In the genomic region with DNA sequence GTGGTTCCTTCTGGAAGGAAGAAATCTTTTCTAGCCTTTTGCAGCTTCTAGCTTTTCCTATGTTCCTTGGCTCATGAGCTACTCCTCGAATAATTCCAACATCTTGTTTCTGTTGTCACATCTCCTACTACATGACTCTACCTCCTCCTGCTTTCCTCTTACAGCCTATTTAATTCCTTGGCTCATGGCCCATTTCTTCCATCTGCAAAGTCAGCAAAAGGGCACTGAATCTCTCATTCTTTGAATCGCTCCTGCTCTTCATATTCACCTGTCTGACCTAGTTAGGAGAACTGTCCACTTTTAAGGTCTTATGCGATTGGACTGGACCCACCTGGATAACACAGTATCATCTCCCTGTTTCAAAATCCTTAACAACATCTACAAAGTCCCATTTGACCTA, we compare ENCODE assay signal across 21 cellular contexts.
"Had no signal": no experiment of that assay in that cellular context is flagged by ENCODE, and none has a peak within 500 bp of the region (broad histone marks: within the 10 kb centered on the region; RNA-seq: fewer than 3 reads in every experiment).

No MANE protein-coding gene starts in this region.

- DNase-seq: activated B cell treated with CpG ODN at 0.5 μM for 24 hours; activated CD4-positive, alpha-beta T cell treated with anti-CD3 and anti-CD28 coated beads for 36 hours; activated CD4-positive, alpha-beta T cell treated with anti-CD3 and anti-CD28 coated beads, Interleukin-2, amount 50 U/mL, for 4 hours; activated CD8-positive, alpha-beta memory T cell treated with anti-CD3 and anti-CD28 coated beads for 24 hours; activated CD8-positive, alpha-beta memory T cell treated with anti-CD3 and anti-CD28 coated beads, Interleukin-2, amount 50 U/mL, for 4 hours; activated naive CD4-positive, alpha-beta T cell treated with Interleukin-2 at 50 U/mL for 16 hours; activated naive CD8-positive, alpha-beta T cell treated with anti-CD3 and anti-CD28 coated beads for 36 hours; activated T-cell treated with anti-CD3 and anti-CD28 coated beads, Interleukin-2, amount 50 U/mL, for 24 hours; colonic mucosa; gastrocnemius medialis; hippocampal formation; left ventricle myocardium superior; mammary epithelial cell; midbrain; natural killer cell; spleen; stimulated activated CD4-positive, alpha-beta T cell treated with anti-CD3 and anti-CD28 coated beads, Interleukin-4, amount 100 ng/mL, for 1 hour; stimulated activated naive CD4-positive, alpha-beta T cell treated with Interleukin-2 at 50 U/mL for 16 hours had no signal

- ATAC-seq: activated CD4-positive, alpha-beta T cell treated with anti-CD3 and anti-CD28 coated beads for 36 hours; gastrocnemius medialis; left ventricle myocardium superior; natural killer cell had no signal

- H3K4me3 ChIP-seq: colonic mucosa, esophagus muscularis mucosa, gastrocnemius medialis, spleen, thoracic aorta, vagina had no signal
